Comparison of ENCODE assay signal across 18 cellular contexts in the genomic region with DNA sequence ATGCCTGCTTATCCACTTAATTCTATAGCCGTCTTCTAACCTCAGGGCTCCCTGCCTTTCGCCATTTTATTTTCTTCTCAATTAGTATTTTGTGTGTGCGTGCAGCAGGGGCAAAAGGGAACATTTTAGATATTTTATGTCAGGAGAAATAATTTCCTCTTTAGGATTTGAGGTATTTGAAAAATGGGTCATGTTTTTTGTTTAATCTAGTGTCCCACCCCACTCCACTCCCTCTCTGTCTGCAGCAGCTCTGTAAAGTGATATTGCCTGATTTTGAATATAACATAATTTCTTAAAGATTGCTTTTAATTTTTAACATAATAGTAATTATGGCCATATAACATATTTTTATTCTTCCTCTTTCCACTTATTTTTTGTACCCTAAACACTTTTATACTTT.
DNase-seq lines count a peak whose midpoint lies in the region; ATAC-seq, FAIRE-seq and TF ChIP-seq lines count a peak whose summit lies in the region.
"Had no signal": no experiment of that assay in that cellular context is flagged by ENCODE, and none has a peak within 500 bp of the region (broad histone marks: within the 10 kb centered on the region; RNA-seq: fewer than 3 reads in every experiment).

No MANE protein-coding gene starts in this region.

- H3K4me3 Mint-ChIP-seq in chondrocyte (ENCODE audit: unreplicated experiment) (no peak overlapping the region), osteocyte (ENCODE audit: unreplicated experiment) (no peak overlapping the region)
- H3K4me3 Mint-ChIP-seq: CD4-positive, alpha-beta T cell; T-helper 1 cell treated with Interleukin-12 subunit alpha and Interleukin-12 subunit beta and Interleukin-4 antibody, amounts not matched to agents 30 μg/mL and 1 μg/mL, for 36 hours had no signal

- H3K27me3 ChIP-seq in HCT116 (ENCODE audit: insufficient read depth, low read length) (no peaks in the 10 kb centered on the region), PC-3 (ENCODE audit: low read length) (no peaks in the 10 kb centered on the region)
- H3K27me3 ChIP-seq: BE2C had no signal

- H3K4me3 ChIP-seq in HCT116 (replicated peaks in 1 of 2; ENCODE audit: low read depth in 1 of 2, low read length in 2 of 2): no peak overlapping the region
- no peak overlapping the region for H3K4me3 ChIP-seq in PC-3 (ENCODE audit: low read length)

- DNase-seq in HCT116 (ENCODE audit: low read depth, low spot score): no peak
- DNase-seq in PC-3: peak; percentile 31
- DNase-seq in chondrocyte (ENCODE audit: low spot score): no peak
- DNase-seq in osteocyte (ENCODE audit: extremely low spot score, unreplicated experiment): no peak
- DNase-seq in middle frontal gyrus (ENCODE audit: extremely low spot score, low spot score): no peak
- no peak for DNase-seq in NCI-H774 (lab: John Stamatoyannopoulos, UW)
- no peak for DNase-seq in RCC 7860 (ENCODE audit: low spot score)
- DNase-seq: BE2C; CD4-positive, alpha-beta T cell; DMS79; MV-4-11; NCI-H1417 treated with DMSO at 0.1 percent for 48 hours; NCI-H1930; NCI-H510A; SHP77 had no signal

- H3K36me3 Mint-ChIP-seq in chondrocyte (ENCODE audit: low read depth) (no peaks in the 10 kb centered on the region), osteocyte (ENCODE audit: unreplicated experiment) (no peaks in the 10 kb centered on the region)

- no peak for TF ChIP-seq POLR2A in HCT116 (IDR thresholded peaks at IDR 0.05; ENCODE audit: borderline replicate concordance, extremely low read depth, insufficient read depth, insufficient read length)

- H3K36me3 ChIP-seq in HCT116 (ENCODE audit: control insufficient read depth in 1 of 2, insufficient read depth in 2 of 2, low read length in 2 of 2) (no peaks in the 10 kb centered on the region), PC-3 (ENCODE audit: low read depth, low read length) (no peaks in the 10 kb centered on the region)
- H3K36me3 ChIP-seq: BE2C had no signal

- no peaks in the 10 kb centered on the region for H3K9me3 ChIP-seq in HCT116 (ENCODE audit: control insufficient read depth in 1 of 2, insufficient read depth in 1 of 2, low read depth in 1 of 2, low read length in 2 of 2)
- no peaks in the 10 kb centered on the region for H3K9me3 ChIP-seq in PC-3 (ENCODE audit: low read length)
- H3K9me3 ChIP-seq: BE2C had no signal

- POLR2A ChIA-PET in HCT116 (lab: Charles Lee): no interaction called here
- POLR2A ChIA-PET in PC-3 (lab: Charles Lee; ENCODE audit: unreplicated experiment): no interaction called here

- intact Hi-C loops in HCT116 (cut with micrococcal nuclease): no loop called here
- intact Hi-C loops in PC-3 (cut with micrococcal nuclease): no loop called here

- H3K27ac Mint-ChIP-seq in chondrocyte (ENCODE audit: unreplicated experiment) (peak overlapping the region; percentile 52), osteocyte (ENCODE audit: unreplicated experiment) (peak overlapping the region; percentile 88)
- H3K27ac Mint-ChIP-seq: CD4-positive, alpha-beta T cell; T-helper 1 cell treated with Interleukin-12 subunit alpha and Interleukin-12 subunit beta and Interleukin-4 antibody, amounts not matched to agents 30 μg/mL and 1 μg/mL, for 36 hours had no signal

- H3K79me2 ChIP-seq in HCT116 (ENCODE audit: insufficient read depth, low read length) (no peaks in the 10 kb centered on the region), PC-3 (ENCODE audit: low read length) (no peaks in the 10 kb centered on the region)

- no peak for TF ChIP-seq RAD21 in HCT116 (IDR thresholded peaks at IDR 0.05; ENCODE audit: low read depth)

- H3K27ac ChIP-seq in HCT116 (ENCODE audit: low read depth, low read length) (no peak overlapping the region; the same call in 1 of the 2 replicates), PC-3 (ENCODE audit: low read length) (peak overlapping the region; percentile 38)

- FAIRE-seq in RCC 7860 (lab: Jason Lieb, UNC): no peak

- H3K9me2 ChIP-seq in HCT116 (ENCODE audit: insufficient read depth) (no peaks in the 10 kb centered on the region), PC-3 (replicated peaks; ENCODE audit: low read length) (no peaks in the 10 kb centered on the region)

- H4K20me1 ChIP-seq in HCT116 (ENCODE audit: insufficient read depth) (no peaks in the 10 kb centered on the region), PC-3 (ENCODE audit: low read length) (no peaks in the 10 kb centered on the region)

- H3K27me3 Mint-ChIP-seq in chondrocyte (ENCODE audit: low read depth): no peaks in the 10 kb centered on the region
- no peaks in the 10 kb centered on the region for H3K27me3 Mint-ChIP-seq in osteocyte (ENCODE audit: unreplicated experiment)
- H3K27me3 Mint-ChIP-seq: CD4-positive, alpha-beta T cell had no signal

- H3K9ac ChIP-seq in HCT116 (ENCODE audit: low read length) (no peak overlapping the region), PC-3 (ENCODE audit: low read length) (no peak overlapping the region)

- H3K4me2 ChIP-seq in HCT116 (ENCODE audit: low read length) (no peak overlapping the region), PC-3 (ENCODE audit: low read length) (0 out of 2 replicates have a peak overlapping the region, but pooled peaks have one; percentile 15)

- H2AFZ ChIP-seq in HCT116 (ENCODE audit: low read depth, low read length, poor library complexity, severe bottlenecking) (peak overlapping the region; percentile 68), PC-3 (ENCODE audit: low read length) (no peak overlapping the region)

- ATAC-seq in HCT116 (no peak), PC-3 (peak; percentile 31), HG02588 (IDR thresholded peaks at IDR 0.05; ENCODE audit: unreplicated experiment) (no peak)
- ATAC-seq: Panc1 had no signal

- no peaks in the 10 kb centered on the region for H3F3A ChIP-seq in PC-3 (ENCODE audit: low read length, unreplicated experiment)

- CTCF ChIA-PET in HCT116 (lab: Charles Lee) (no interaction called here), PC-3 (lab: Charles Lee) (no interaction called here)

- RAD21 ChIA-PET in HCT116 (lab: Charles Lee; ENCODE audit: low non-redundant PET in 1 of 2, low total read pairs in 2 of 2, uncharacterized antibody in 2 of 2, unreplicated experiment in 2 of 2): no interaction called here

- peaks cover 40% of the 10 kb centered on the region for H3K4me1 Mint-ChIP-seq in chondrocyte (ENCODE audit: low read depth)
- peaks cover 54% of the 10 kb centered on the region for H3K4me1 Mint-ChIP-seq in osteocyte (ENCODE audit: unreplicated experiment)

- H3K9me3 Mint-ChIP-seq in chondrocyte (ENCODE audit: low read depth): no peaks in the 10 kb centered on the region
- no peaks in the 10 kb centered on the region for H3K9me3 Mint-ChIP-seq in osteocyte (ENCODE audit: unreplicated experiment)
- H3K9me3 Mint-ChIP-seq: CD4-positive, alpha-beta T cell; T-helper 1 cell treated with Interleukin-12 subunit alpha and Interleukin-12 subunit beta and Interleukin-4 antibody, amounts not matched to agents 30 μg/mL and 1 μg/mL, for 36 hours had no signal

- BruUV-seq in HCT116 (replicated peaks; lab: Mats Ljungman, UMichigan): no TSS peak
- no TSS peak for BruUV-seq in PC-3 (replicated peaks; lab: Mats Ljungman, UMichigan)

- TF ChIP-seq CTCF in HCT116 (IDR thresholded peaks at IDR 0.05 in 2 of 3, conservative IDR thresholded peaks at IDR 0.05 in 1 of 3; ENCODE audit: borderline replicate concordance in 1 of 3, insufficient read depth in 1 of 3, low read depth in 2 of 3, low read length in 2 of 3): no peak
- no peak for TF ChIP-seq CTCF in PC-3 (conservative IDR thresholded peaks at IDR 0.05; ENCODE audit: low read depth, low read length)
- no peak for TF ChIP-seq CTCF in chondrocyte (IDR thresholded peaks at IDR 0.05)
- TF ChIP-seq CTCF in osteocyte (IDR thresholded peaks at IDR 0.05): no peak

- H3K4me1 ChIP-seq in HCT116 (ENCODE audit: control insufficient read depth in 1 of 2, insufficient read depth in 2 of 2, low read length in 2 of 2) (peaks cover 23 to 66% of the 10 kb centered on the region in 2 experiments), PC-3 (ENCODE audit: insufficient read depth, low read length) (peaks cover 23% of the 10 kb centered on the region)
- H3K4me1 ChIP-seq: BE2C had no signal

TF ChIP-seq in HCT116, 20 proteins besides CTCF, POLR2A, EP300 and RAD21 (continues in another document):
- TF ChIP-seq ZNF274 (IDR thresholded peaks at IDR 0.05; ENCODE audit: low read depth, low read length) (no peak), JUND (IDR thresholded peaks at IDR 0.05) (no peak), SRF (IDR thresholded peaks at IDR 0.05; ENCODE audit: low read depth) (no peak), EZH2 (IDR thresholded peaks at IDR 0.05) (no peak), CEBPB (IDR thresholded peaks at IDR 0.05; ENCODE audit: low read depth) (no peak), YY1 (IDR thresholded peaks at IDR 0.05; ENCODE audit: extremely low read depth, insufficient replicate concordance, low read depth, low read length) (no peak), TCF7L2 (IDR thresholded peaks at IDR 0.05; ENCODE audit: borderline replicate concordance, extremely low read depth, insufficient read depth, insufficient read length) (no peak), POLR2AphosphoS5 (IDR thresholded peaks at IDR 0.05; ENCODE audit: low read depth, low read length) (no peak), FOSL1 (IDR thresholded peaks at IDR 0.05; ENCODE audit: low read depth) (no peak), EZH2phosphoT487 (IDR thresholded peaks at IDR 0.05; ENCODE audit: borderline replicate concordance) (no peak), SIN3A (IDR thresholded peaks at IDR 0.05; ENCODE audit: low read depth) (no peak), EGR1 (IDR thresholded peaks at IDR 0.05; ENCODE audit: low read depth) (no peak), ELF1 (IDR thresholded peaks at IDR 0.05; ENCODE audit: borderline replicate concordance, low read depth) (no peak), ZFX (IDR thresholded peaks at IDR 0.05) (no peak)
- TF ChIP-seq, protein P1, sequence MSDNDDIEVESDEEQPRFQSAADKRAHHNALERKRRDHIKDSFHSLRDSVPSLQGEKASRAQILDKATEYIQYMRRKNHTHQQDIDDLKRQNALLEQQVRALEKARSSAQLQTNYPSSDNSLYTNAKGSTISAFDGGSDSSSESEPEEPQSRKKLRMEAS (IDR thresholded peaks at IDR 0.05): no peak
